ENCODE assay signal across 7 cellular contexts in genomic region chr18:8623549-8624106, GRCh38. TPM values are rescaled to one million over a fixed set of nuclear protein-coding genes. Genes with fewer than 3 reads are reported as not detected.
DNase-seq lines count a peak whose midpoint lies in the region; ATAC-seq, FAIRE-seq and TF ChIP-seq lines count a peak whose summit lies in the region.

No MANE protein-coding gene starts in this region.

- H3K36me3 Mint-ChIP-seq in endodermal cell (ENCODE audit: low read depth), result peaks cover 66% of the 10 kb centered on the region

- H3K27me3 Mint-ChIP-seq in endodermal cell (ENCODE audit: insufficient read depth), result no peaks in the 10 kb centered on the region

- peak; percentile 26 for DNase-seq in NCI-H146 treated with DMSO at 0.1 percent for 48 hours (lab: John Stamatoyannopoulos, UW; ENCODE audit: unreplicated experiment)
- no peak for DNase-seq in endodermal cell
- DNase-seq in small intestine, result peak; percentile 59
- DNase-seq in brain microvascular endothelial cell, result no peak
- DNase-seq in NCI-H2227 (lab: John Stamatoyannopoulos, UW; ENCODE audit: unreplicated experiment), result no peak

- no peaks in the 10 kb centered on the region for H3K4me1 ChIP-seq in endodermal cell (ENCODE audit: control insufficient read depth, insufficient read depth, low read length)
- H3K4me1 ChIP-seq in small intestine (ENCODE audit: control insufficient read depth in 2 of 2, insufficient read depth in 1 of 2, low read depth in 1 of 2, low read length in 1 of 2), result peaks cover 6 to 12% of the 10 kb centered on the region in 2 donors

- H3K9ac ChIP-seq in endodermal cell (ENCODE audit: extremely low read depth, low read length, poor library complexity, severe bottlenecking), result no peak overlapping the region

- ATAC-seq in GM18861 (IDR thresholded peaks at IDR 0.05; ENCODE audit: unreplicated experiment) (peak; percentile 84), HG02588 (IDR thresholded peaks at IDR 0.05; ENCODE audit: unreplicated experiment) (peak; percentile 77)

- 79% methylated on average over 4 of the region's 4 CpGs; no CpG with 5 or more reads in 1 of the 2 experiments for WGBS in endodermal cell (ENCODE audit: insufficient coverage in 1 of 2, insufficient read length in 1 of 2), 2 experiments
- 21 to 51% (median 44%) methylated on average over 4 of the region's 4 CpGs for WGBS in small intestine, 3 donors

- in situ Hi-C loops in brain microvascular endothelial cell (cut with HindIII; ENCODE audit: low pct_ligation_motif_present, low sequenced_read_pairs), result no loop called here

- no peak for FAIRE-seq in small intestine (lab: Jason Lieb, UNC)

- peaks cover 37% of the 10 kb centered on the region for H3K4me1 Mint-ChIP-seq in endodermal cell

- peak overlapping the region; percentile 29 for H3K27ac Mint-ChIP-seq in endodermal cell

- H3K27ac ChIP-seq in endodermal cell (ENCODE audit: low read depth, low read length), result no peak overlapping the region
- H3K27ac ChIP-seq in small intestine (ENCODE audit: low read depth in 1 of 2, low read length in 1 of 2), result peak overlapping the region; percentile 46 to 49
- H3K27ac ChIP-seq in brain microvascular endothelial cell, result no peak overlapping the region

- H3K4me3 Mint-ChIP-seq in endodermal cell, result no peak overlapping the region

- peaks cover 27% of the 10 kb centered on the region for H3K9me3 Mint-ChIP-seq in endodermal cell

- H3K4me3 ChIP-seq in endodermal cell (ENCODE audit: low read length), result no peak overlapping the region
- peak overlapping the region in 1 of 2 donors; percentile 14 for H3K4me3 ChIP-seq in small intestine (ENCODE audit: low read depth in 1 of 2, low read length in 2 of 2)
- no peak overlapping the region for H3K4me3 ChIP-seq in brain microvascular endothelial cell (ENCODE audit: low read depth, low read length)

- H3K36me3 ChIP-seq in endodermal cell (ENCODE audit: control insufficient read depth, insufficient read depth, low read length), result peaks cover 43% of the 10 kb centered on the region
- H3K36me3 ChIP-seq in small intestine (ENCODE audit: control insufficient read depth in 2 of 2, insufficient read depth in 2 of 2, low read length in 2 of 2), result peaks cover 2 to 3% of the 10 kb centered on the region in 2 donors
- peaks cover 13% of the 10 kb centered on the region for H3K36me3 ChIP-seq in brain microvascular endothelial cell (replicated peaks)

- TF ChIP-seq CTCF in endodermal cell (conservative IDR thresholded peaks at IDR 0.05) (no peak), brain microvascular endothelial cell (IDR thresholded peaks at IDR 0.05; ENCODE audit: low read depth, low read length, missing control alignments) (no peak)

- H3K27me3 ChIP-seq in endodermal cell (ENCODE audit: control insufficient read depth, insufficient read depth, low read length, poor library complexity, severe bottlenecking) (no peaks in the 10 kb centered on the region), small intestine (ENCODE audit: control insufficient read depth in 2 of 2, insufficient read depth in 2 of 2, low read length in 2 of 2) (no peaks in the 10 kb centered on the region), brain microvascular endothelial cell (replicated peaks) (no peaks in the 10 kb centered on the region)

- peaks cover 24% of the 10 kb centered on the region for H3K9me3 ChIP-seq in endodermal cell (ENCODE audit: control insufficient read depth, low read length)
- no peaks in the 10 kb centered on the region for H3K9me3 ChIP-seq in small intestine (ENCODE audit: control insufficient read depth, low read depth)

RNA-seq across cellular contexts. Expression of gene RAB12, which starts 14.4 kb away (rescaled TPM):
- total RNA-seq in endodermal cell, result 10 to 100 TPM; 22.0 to 27.0 TPM
- 26.2 TPM for polyA plus RNA-seq in endodermal cell (2013, experiment 1 of 2)
- 26.1 TPM for polyA plus RNA-seq in endodermal cell (2013, experiment 2 of 2)
- 10 to 100 TPM in 2 of 3 donors, 1 to 10 TPM in 1; 8.9 to 17.7 (median 12.4) TPM for polyA plus RNA-seq in small intestine

Comparison
In these comparisons a context has a peak if more than half of its experiments do, and no peak if none do; other contexts are left out.
1. DNase-seq: peak in NCI-H146 treated with DMSO at 0.1 percent for 48 hours (single experiment) and small intestine (single experiment); none in endodermal cell (single experiment), brain microvascular endothelial cell (single experiment) and NCI-H2227 (single experiment).
2. H3K27ac ChIP-seq: peak in small intestine (2 of 2); none in endodermal cell (single experiment) and brain microvascular endothelial cell (single experiment).